Comparison of ENCODE assay signal across 8 cellular contexts in genomic region chr16:66961065-66961744, GRCh38. TPM values are rescaled to one million over a fixed set of nuclear protein-coding genes. Genes with fewer than 3 reads are reported as not detected.
DNase-seq lines count a peak whose midpoint lies in the region; ATAC-seq and TF ChIP-seq lines count a peak whose summit lies in the region.

Gene CES3, plus strand, starts transcription at chr16:66961266. Its CDS starts 42 bp downstream, at chr16:66961308.

- no peak within 1 kb of the TSS for H3K4me3 ChIP-seq in effector memory CD4-positive, alpha-beta T cell (ENCODE audit: insufficient read depth, low read depth, low read length, poor library complexity, severe bottlenecking)

- DNase-seq in activated gamma-delta T cell treated with Interleukin-2 at 50 U/mL for 16 hours (peak; percentile 34), activated gamma-delta T cell (lab: John Stamatoyannopoulos, UW) (no peak), NCI-H2227 treated with DMSO at 0.1 percent for 48 hours (lab: John Stamatoyannopoulos, UW) (peak; percentile 54), mesothelial cell of epicardium (ENCODE audit: low spot score in 2 of 2, unreplicated experiment in 2 of 2) (peak in 1 of 2 experiments; percentile 72)
- peak; percentile 8 to 28 (median 21) for DNase-seq in effector memory CD4-positive, alpha-beta T cell
- DNase-seq in stimulated activated naive CD8-positive, alpha-beta T cell treated with anti-CD3 and anti-CD28 coated beads, Interleukin-15, Interleukin-2, amounts not matched to agents 100 U/mL and 50 U/mL, for 24 hours: peak; percentile 74

- peaks cover 29% of the 10 kb centered on the region for H3K27me3 Mint-ChIP-seq in mesothelial cell of epicardium (ENCODE audit: low read depth)

- peak; percentile 61 for ATAC-seq in HG02943 (IDR thresholded peaks at IDR 0.05; ENCODE audit: low read depth, unreplicated experiment)
- ATAC-seq in activated CD4-positive, CD25-positive, alpha-beta regulatory T cell treated with anti-CD3 and anti-CD28 coated beads, Interleukin-2, amount 50 U/mL, for 24 hours: peak; percentile 82 to 93
- ATAC-seq in stimulated activated naive CD8-positive, alpha-beta T cell treated with anti-CD3 and anti-CD28 coated beads, Interleukin-15, Interleukin-2, amounts not matched to agents 100 U/mL and 50 U/mL, for 24 hours: peak; percentile 94

- H3K4me1 Mint-ChIP-seq in mesothelial cell of epicardium: peaks cover 3% of the 10 kb centered on the region

- no peaks in the 10 kb centered on the region for H3K4me1 ChIP-seq in effector memory CD4-positive, alpha-beta T cell (ENCODE audit: control insufficient read depth, insufficient read depth, low read length, poor library complexity, severe bottlenecking)

- H3K9me3 Mint-ChIP-seq in mesothelial cell of epicardium: no peaks in the 10 kb centered on the region

- no peaks in the 10 kb centered on the region for H3K27me3 ChIP-seq in effector memory CD4-positive, alpha-beta T cell (replicated peaks; ENCODE audit: control insufficient read depth, insufficient read depth, low read length, poor library complexity, severe bottlenecking)

- TF ChIP-seq CTCF in mesothelial cell of epicardium (IDR thresholded peaks at IDR 0.05; ENCODE audit: unreplicated experiment): peak; percentile 64

- H3K27ac ChIP-seq in effector memory CD4-positive, alpha-beta T cell (ENCODE audit: insufficient read depth, low read length, poor library complexity, severe bottlenecking): no peak within 1 kb of the TSS

- H3K36me3 ChIP-seq in effector memory CD4-positive, alpha-beta T cell (ENCODE audit: control insufficient read depth, insufficient read depth, low read length): no peaks in the 10 kb centered on the region

- no peaks in the 10 kb centered on the region for H3K36me3 Mint-ChIP-seq in mesothelial cell of epicardium

- no peaks in the 10 kb centered on the region for H3K9me3 ChIP-seq in effector memory CD4-positive, alpha-beta T cell (ENCODE audit: control insufficient read depth, low read length)

- H3K27ac Mint-ChIP-seq in mesothelial cell of epicardium: no peak within 1 kb of the TSS

- peak within 1 kb of the TSS; percentile 58 for H3K4me3 Mint-ChIP-seq in mesothelial cell of epicardium

RNA-seq across cellular contexts. Expression of gene CES3, which starts in this region (rescaled TPM):
- 4.8 to 5.4 TPM (median 5.1 TPM) in 3 replicates for total RNA-seq in mesothelial cell of epicardium
